8 cellular contexts compared by ENCODE assay signal in the genomic region with DNA sequence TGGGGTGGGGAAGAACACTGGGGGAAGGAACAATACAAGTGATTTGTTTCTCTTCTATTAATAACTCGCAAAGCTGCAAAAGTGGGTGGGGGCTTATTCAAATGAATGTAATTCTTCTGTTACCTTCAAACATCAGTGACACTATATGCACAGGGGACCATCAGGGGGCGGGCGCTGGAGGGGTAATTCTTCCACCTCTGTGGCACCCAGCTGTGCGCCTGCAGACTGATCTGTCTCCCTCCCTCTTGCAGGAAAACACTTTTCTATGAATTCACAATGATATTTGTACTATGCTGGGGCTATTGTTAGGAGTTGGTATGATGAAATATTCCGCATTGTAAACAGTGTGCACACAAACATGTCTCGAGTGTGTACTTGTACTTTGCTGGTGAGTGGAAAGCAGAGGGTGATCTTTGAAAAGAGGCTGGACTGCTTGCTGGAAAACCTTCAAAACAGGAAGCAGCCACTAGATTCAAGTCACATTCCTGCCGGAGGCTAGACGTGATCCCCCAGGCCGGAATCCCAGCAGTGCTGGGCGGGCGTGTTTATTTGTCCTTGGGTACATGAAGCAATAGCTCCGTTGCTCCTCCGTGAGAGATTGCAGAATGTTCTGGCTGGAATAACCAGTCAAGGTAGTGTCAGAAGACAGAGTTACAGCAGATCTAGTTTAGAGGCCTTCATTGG. TPM values are rescaled to one million over a fixed set of nuclear protein-coding genes. Genes with fewer than 3 reads are reported as not detected.
DNase-seq lines count a peak whose midpoint lies in the region; ATAC-seq and TF ChIP-seq lines count a peak whose summit lies in the region.

No MANE protein-coding gene starts in this region.

- H3K27me3 ChIP-seq in IMR-90 (ENCODE audit: control insufficient read depth, insufficient read depth, low read length) (peaks cover 2% of the 10 kb centered on the region; the same call in 1 of the 2 replicates), breast epithelium (no peaks in the 10 kb centered on the region), liver (ENCODE audit: control insufficient read depth in 4 of 4, insufficient read depth in 4 of 4, low read length in 3 of 4) (no peaks in the 10 kb centered on the region), tibial nerve (no peaks in the 10 kb centered on the region)

- peak overlapping the region; percentile 12 for H2BK5ac ChIP-seq in IMR-90 (ENCODE audit: low read depth, low read length, poor library complexity, severe bottlenecking)

- peaks cover 18% of the 10 kb centered on the region for H3K4me1 ChIP-seq in IMR-90 (ENCODE audit: control insufficient read depth, insufficient read depth, low read length)
- peaks cover 6 to 12% of the 10 kb centered on the region in 2 donors for H3K4me1 ChIP-seq in breast epithelium
- peaks cover 15 to 32% (median 29%) of the 10 kb centered on the region in 4 donors for H3K4me1 ChIP-seq in liver (ENCODE audit: control insufficient read depth in 4 of 4, insufficient read depth in 4 of 4, low read length in 3 of 4)
- peaks cover 0 to 29% (median 20%) of the 10 kb centered on the region in 4 donors for H3K4me1 ChIP-seq in tibial nerve

- no TSS peak for BruUV-seq in IMR-90 (replicated peaks; lab: Mats Ljungman, UMichigan)

- H4K20me1 ChIP-seq in IMR-90 (ENCODE audit: insufficient read depth, low read length) = no peaks in the 10 kb centered on the region

- H3K79me1 ChIP-seq in IMR-90 (ENCODE audit: low read depth in 1 of 2, low read length in 2 of 2) = no peaks in the 10 kb centered on the region

- TF ChIP-seq CTCF in IMR-90 (conservative IDR thresholded peaks at IDR 0.05; ENCODE audit: low read depth, low read length) = no peak
- no peak for TF ChIP-seq CTCF in breast epithelium (IDR thresholded peaks at IDR 0.05)
- TF ChIP-seq CTCF in liver (IDR thresholded peaks at IDR 0.05; ENCODE audit: low read depth, low read length, missing input control) = no peak
- TF ChIP-seq CTCF in tibial nerve (IDR thresholded peaks at IDR 0.05) = peak in 1 of 5 experiments; percentile 24

- H3K4me2 ChIP-seq in IMR-90 (ENCODE audit: low read depth, low read length) = peak overlapping the region; percentile 38

- H2BK120ac ChIP-seq in IMR-90 (ENCODE audit: low read depth, low read length) = peak overlapping the region; percentile 50

- WGBS in IMR-90 (ENCODE audit: extremely low coverage in 2 of 2, insufficient read length in 1 of 2), 2 experiments = 0% methylated on average over 4 of the region's 13 CpGs; no CpG with 5 or more reads in 1 of the 2 experiments
- WGBS in liver = 24% methylated on average over 13 of the region's 13 CpGs
- WGBS in tibial nerve, 2 donors = 22 to 26% methylated on average over 13 of the region's 13 CpGs

- DNase-seq in IMR-90 = peak; percentile 90
- DNase-seq in breast epithelium (ENCODE audit: low spot score in 2 of 2) = peak; percentile 87 to 88
- DNase-seq in tibial nerve (ENCODE audit: low spot score in 2 of 2) = peak; percentile 72 to 84
- no peak for DNase-seq in NCI-H1092 treated with DMSO at 0.1 percent for 48 hours (lab: John Stamatoyannopoulos, UW)

- no peak overlapping the region for H3K14ac ChIP-seq in IMR-90 (replicated peaks; ENCODE audit: low read depth, low read length)

- H3K9me1 ChIP-seq in IMR-90 (ENCODE audit: insufficient read depth, low read length) = peaks cover 10% of the 10 kb centered on the region; the same call in 1 of the 2 replicates

- POLR2A ChIA-PET in IMR-90 (lab: Charles Lee; ENCODE audit: unreplicated experiment) = interaction anchor here (0.6 kb wide), 1 partner anchor 160 kb away, joined by 3 read pairs; no protein-coding TSS in a partner anchor

- H3K56ac ChIP-seq in IMR-90 (ENCODE audit: extremely low read depth, insufficient read depth, low read length) = 0 out of 2 replicates have a peak overlapping the region, but pooled peaks have one; percentile 7

- no peak overlapping the region; the same call in 1 of the 2 replicates for H4K5ac ChIP-seq in IMR-90 (ENCODE audit: low read depth, low read length)

- TF ChIP-seq POLR2A in IMR-90 (IDR thresholded peaks at IDR 0.05; ENCODE audit: low read depth, low read length) (no peak), breast epithelium (IDR thresholded peaks at IDR 0.05) (no peak), tibial nerve (IDR thresholded peaks at IDR 0.05) (peak in 1 of 2 donors; percentile 32)

- intact Hi-C loops in IMR-90 (cut with micrococcal nuclease) (loop anchor here (1.0 kb wide), 1 partner anchor 13 kb away; no protein-coding TSS in a partner anchor), breast epithelium (cut with DNase I; ENCODE audit: low total_unique reads) (no loop called here)

- H3K9me3 ChIP-seq in IMR-90 (ENCODE audit: control insufficient read depth, insufficient read depth, low read length) = no peaks in the 10 kb centered on the region
- no peaks in the 10 kb centered on the region for H3K9me3 ChIP-seq in breast epithelium
- H3K9me3 ChIP-seq in liver (ENCODE audit: control insufficient read depth in 4 of 4, low read length in 3 of 4) = no peaks in the 10 kb centered on the region
- H3K9me3 ChIP-seq in tibial nerve = no peaks in the 10 kb centered on the region

- H3K36me3 ChIP-seq in IMR-90 (ENCODE audit: control insufficient read depth, insufficient read depth, low read length) (no peaks in the 10 kb centered on the region), breast epithelium (no peaks in the 10 kb centered on the region), liver (ENCODE audit: control insufficient read depth in 4 of 4, insufficient read depth in 3 of 4, low read depth in 1 of 4, low read length in 3 of 4) (no peaks in the 10 kb centered on the region), tibial nerve (no peaks in the 10 kb centered on the region)

- H4K8ac ChIP-seq in IMR-90 (ENCODE audit: low read depth in 2 of 2, low read length in 2 of 2) = peak overlapping the region in 1 of 2 experiments; percentile 42; a peak in 2 of 4 replicates

- H2AK5ac ChIP-seq in IMR-90 (ENCODE audit: low read depth, low read length) = no peak overlapping the region

- TF ChIP-seq RAD21 in IMR-90 (IDR thresholded peaks at IDR 0.05; ENCODE audit: low read length) (peak; percentile 23), liver (IDR thresholded peaks at IDR 0.05) (peak; percentile 46 to 51)

- peak overlapping the region; percentile 48; the same call in 1 of the 2 replicates for H3K4ac ChIP-seq in IMR-90 (ENCODE audit: low read depth, low read length)

- no peak overlapping the region for H2AK9ac ChIP-seq in IMR-90 (replicated peaks; ENCODE audit: low read depth, low read length, poor library complexity)

- dilution Hi-C loops in IMR-90 (cut with HindIII; ENCODE audit: low sequenced_read_pairs, unreplicated experiment) = no loop called here

- CTCF ChIA-PET in IMR-90 (lab: Yijun Ruan, JAX) = interaction anchor here (0.6 to 1.3 kb wide), 3 partner anchors 17 to 146 kb away, joined by 3 to 6 read pairs (median 4); no protein-coding TSS in a partner anchor

- TF ChIP-seq EP300 in tibial nerve (IDR thresholded peaks at IDR 0.05) = peak; percentile 79 to 92

- peak overlapping the region; percentile 28; the same call in 1 of the 2 replicates for H2BK20ac ChIP-seq in IMR-90 (ENCODE audit: low read depth, low read length)

- H3K4me3 ChIP-seq in IMR-90 (ENCODE audit: insufficient read depth, low read depth, low read length) (no peak overlapping the region), breast epithelium (no peak overlapping the region), liver (ENCODE audit: low read depth in 1 of 3, low read length in 3 of 3) (peak overlapping the region in 1 of 3 donors; percentile 1), tibial nerve (no peak overlapping the region)

- H4K91ac ChIP-seq in IMR-90 (ENCODE audit: insufficient read depth, low read depth, low read length) = peak overlapping the region; percentile 17; the same call in 1 of the 2 replicates

- peak; percentile 95 for ATAC-seq in IMR-90 (ENCODE audit: low read depth)
- no peak for ATAC-seq in GM21360 (IDR thresholded peaks at IDR 0.05; ENCODE audit: unreplicated experiment)
- no peak for ATAC-seq in HG03571 (IDR thresholded peaks at IDR 0.05; ENCODE audit: unreplicated experiment)
- no peak for ATAC-seq in GM18870 (IDR thresholded peaks at IDR 0.05; ENCODE audit: unreplicated experiment)

- no peak overlapping the region for H3K23ac ChIP-seq in IMR-90 (ENCODE audit: low read depth, low read length)

- H3K27ac ChIP-seq in IMR-90 (ENCODE audit: insufficient read depth, low read length) (peak overlapping the region; percentile 51; the same call in 1 of the 2 replicates), breast epithelium (peak overlapping the region; percentile 87 to 88), liver (ENCODE audit: low read depth in 1 of 2, low read length in 2 of 2) (peak overlapping the region; percentile 66 to 76), tibial nerve (peak overlapping the region; percentile 50 to 87 (median 82))

- H3K18ac ChIP-seq in IMR-90 (ENCODE audit: low read depth, low read length) = peak overlapping the region; percentile 42; the same call in 1 of the 2 replicates

- in situ Hi-C loops in IMR-90 (cut with MboI; ENCODE audit: low sequenced_read_pairs) = no loop called here

- H2AFZ ChIP-seq in IMR-90 (replicated peaks; ENCODE audit: low read length, poor library complexity) = peak overlapping the region; percentile 41

- H2BK15ac ChIP-seq in IMR-90 (ENCODE audit: low read depth, low read length) = no peak overlapping the region

- H3K9ac ChIP-seq in IMR-90 (ENCODE audit: low read depth, low read length) = no peak overlapping the region; the same call in 1 of the 2 replicates
- peak overlapping the region; percentile 5 to 49 for H3K9ac ChIP-seq in liver (ENCODE audit: low read depth in 1 of 2, low read length in 2 of 2)

TF ChIP-seq in IMR-90, 13 proteins besides CTCF, POLR2A, EP300 and RAD21 (continues in another document):
- no peak for TF ChIP-seq CHD1 (IDR thresholded peaks at IDR 0.05; ENCODE audit: low read depth, low read length)

TF ChIP-seq in liver, 16 proteins besides CTCF, POLR2A, EP300 and RAD21 (continues in another document):
- TF ChIP-seq RXRA (IDR thresholded peaks at IDR 0.05) (peak; percentile 67 to 88), FOXA2 (IDR thresholded peaks at IDR 0.05) (peak; percentile 81), TAF1 (conservative IDR thresholded peaks at IDR 0.05) (no peak), EGR1 (IDR thresholded peaks at IDR 0.05; ENCODE audit: low read depth in 2 of 2) (peak in 1 of 2 donors; percentile 39), HNF4G (IDR thresholded peaks at IDR 0.05) (peak; percentile 42)

RNA-seq across cellular contexts. Expression of a gene that starts 15.8 kb away (rescaled TPM):
- total RNA-seq in IMR-90 (2012; rRNA removed) (134 and 252 TPM in 2 replicates), breast epithelium (100 to 1,000 TPM in 2 of 3 donors, 10 to 100 TPM in 1; 81.9 to 235 (median 107) TPM), liver (100 to 1,000 TPM in 1 of 2 donors, 10 to 100 TPM in 1; 36.8 to 151 TPM), tibial nerve (100 to 1,000 TPM; 118 to 175 (median 137) TPM)
- polyA plus RNA-seq in IMR-90 (2012; rRNA removed) (181 and 211 TPM in 2 replicates), liver (100 to 1,000 TPM in 1 of 2 donors, 10 to 100 TPM in 1; 94.4 to 133 TPM)
- 221 and 286 TPM in 2 replicates for polyA plus RNA-seq in IMR-90 (2012; cell fraction: cytosol; rRNA removed)
- polyA plus RNA-seq in IMR-90 (2012; cell fraction: nucleus; rRNA removed; ENCODE audit: low replicate concordance) = 248 and 274 TPM in 2 replicates
